29 cellular contexts compared by ENCODE assay signal in the genomic region with DNA sequence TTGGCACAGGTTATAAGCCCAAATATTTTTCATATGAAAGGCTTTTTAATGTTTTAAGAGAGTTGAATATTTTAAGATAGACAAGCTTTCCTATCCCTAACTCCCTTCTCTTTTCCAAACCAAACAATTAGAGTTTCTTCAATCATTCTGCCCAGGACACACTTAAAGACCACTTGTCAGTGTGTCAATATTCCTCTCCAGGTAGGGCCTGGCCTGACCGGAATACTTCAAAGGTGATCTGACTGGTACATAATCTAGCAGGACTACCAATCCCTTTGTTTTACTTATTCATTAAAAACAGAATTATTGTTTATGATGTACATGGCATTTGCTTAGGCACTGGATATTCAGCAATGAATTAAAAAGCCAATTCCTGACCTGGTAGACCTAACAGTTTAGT. TPM values are rescaled to one million over a fixed set of nuclear protein-coding genes. Genes with fewer than 3 reads are reported as not detected.
"Had no signal": no experiment of that assay in that cellular context is flagged by ENCODE, and none has a peak within 500 bp of the region (broad histone marks: within the 10 kb centered on the region; RNA-seq: fewer than 3 reads in every experiment).

No MANE protein-coding gene starts in this region.

- H3K36me3 ChIP-seq: ascending aorta, breast epithelium, colonic mucosa, esophagus squamous epithelium, gastroesophageal sphincter had no signal

- H3K4me1 ChIP-seq: ascending aorta, colonic mucosa had no signal

- H3K9me3 ChIP-seq: ascending aorta, breast epithelium, colonic mucosa, esophagus squamous epithelium, gastroesophageal sphincter had no signal

- DNase-seq: activated CD4-positive, alpha-beta memory T cell treated with anti-CD3 and anti-CD28 coated beads, Interleukin-2, amount 10 ng/mL, durations not matched to agents 7 days and 5 days; activated CD4-positive, alpha-beta T cell treated with anti-CD3 and anti-CD28 coated beads for 1 hour; activated CD4-positive, alpha-beta T cell treated with anti-CD3 and anti-CD28 coated beads for 4 hours; activated CD4-positive, alpha-beta T cell treated with anti-CD3 and anti-CD28 coated beads, Interleukin-2, amount 10 ng/mL, durations not matched to agents 7 days and 5 days; activated CD4-positive, alpha-beta T cell treated with anti-CD3 and anti-CD28 coated beads, Interleukin-2, amount 50 U/mL, for 4 hours; activated CD8-positive, alpha-beta memory T cell treated with anti-CD3 and anti-CD28 coated beads, Interleukin-2, amount 50 U/mL, for 48 hours; activated gamma-delta T cell; activated naive CD4-positive, alpha-beta T cell; activated naive CD4-positive, alpha-beta T cell treated with anti-CD3 and anti-CD28 coated beads, Interleukin-2, amount 10 ng/mL, durations not matched to agents 7 days and 5 days; activated naive CD8-positive, alpha-beta T cell treated with anti-CD3 and anti-CD28 coated beads, Interleukin-2, amount 10 ng/mL, durations not matched to agents 7 days and 5 days; activated T-cell treated with anti-CD3 and anti-CD28 coated beads for 4 hours; activated T-cell treated with anti-CD3 and anti-CD28 coated beads, Interleukin-2, amount 50 U/mL, for 24 hours; activated T-cell treated with anti-CD3 and anti-CD28 coated beads, Interleukin-2, amount 50 U/mL, for 72 hours; central memory CD4-positive, alpha-beta T cell; cerebellar nuclear complex; colonic mucosa; effector CD8-positive, alpha-beta T cell; esophagus squamous epithelium; foreskin melanocyte; T-helper 2 cell had no signal

- ATAC-seq: activated naive CD4-positive, alpha-beta T cell treated with anti-CD3 and anti-CD28 coated beads, Interleukin-2, amount 50 U/mL, for 72 hours; activated T-cell treated with anti-CD3 and anti-CD28 coated beads, Interleukin-2, amount 50 U/mL, for 72 hours; gastroesophageal sphincter; WTC11 had no signal

- H3K27ac ChIP-seq: ascending aorta, breast epithelium, cardiac muscle cell, colonic mucosa, epithelial cell of prostate, esophagus squamous epithelium, gastroesophageal sphincter, VCaP had no signal

- H3K27me3 ChIP-seq: ascending aorta, breast epithelium, colonic mucosa, gastroesophageal sphincter had no signal

- H3K4me3 ChIP-seq: ascending aorta, breast epithelium, cardiac muscle cell, colonic mucosa, esophagus squamous epithelium, gastroesophageal sphincter had no signal

RNA-seq across cellular contexts. Expression of gene SNRPF, which starts 24.2 kb away (rescaled TPM):
- total RNA-seq: ascending aorta had no signal

RNA-seq across cellular contexts. Expression of gene NTN4, which starts 44.0 kb away (rescaled TPM):
- total RNA-seq: activated naive CD4-positive, alpha-beta T cell treated with anti-CD3 and anti-CD28 coated beads, Interleukin-2, amount 50 U/mL, for 72 hours; T-helper 1 cell treated with Interleukin-12 subunit alpha and Interleukin-12 subunit beta and Interleukin-4 antibody, amounts not matched to agents 30 ng/mL and 1 ng/mL, for 36 hours had no signal
